ENCODE assay signal across 1 cellular context in genomic region chr15:33068531-33068990, GRCh38.
A peak's percentile ranks its signal among the peaks of the same experiment; 100 is the strongest.
TF ChIP-seq lines count a peak whose summit lies in the region.

No MANE protein-coding gene starts in this region.

TF ChIP-seq in HEK293, 187 proteins besides CTCF, POLR2A, EP300 and RAD21 (continued from another document):
- TF ChIP-seq, protein P1, sequence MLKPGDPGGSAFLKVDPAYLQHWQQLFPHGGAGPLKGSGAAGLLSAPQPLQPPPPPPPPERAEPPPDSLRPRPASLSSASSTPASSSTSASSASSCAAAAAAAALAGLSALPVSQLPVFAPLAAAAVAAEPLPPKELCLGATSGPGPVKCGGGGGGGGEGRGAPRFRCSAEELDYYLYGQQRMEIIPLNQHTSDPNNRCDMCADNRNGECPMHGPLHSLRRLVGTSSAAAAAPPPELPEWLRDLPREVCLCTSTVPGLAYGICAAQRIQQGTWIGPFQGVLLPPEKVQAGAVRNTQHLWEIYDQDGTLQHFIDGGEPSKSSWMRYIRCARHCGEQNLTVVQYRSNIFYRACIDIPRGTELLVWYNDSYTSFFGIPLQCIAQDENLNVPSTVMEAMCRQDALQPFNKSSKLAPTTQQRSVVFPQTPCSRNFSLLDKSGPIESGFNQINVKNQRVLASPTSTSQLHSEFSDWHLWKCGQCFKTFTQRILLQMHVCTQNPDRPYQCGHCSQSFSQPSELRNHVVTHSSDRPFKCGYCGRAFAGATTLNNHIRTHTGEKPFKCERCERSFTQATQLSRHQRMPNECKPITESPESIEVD (tag by site-specific recombination; IDR thresholded peaks at IDR 0.05): peak; percentile 84
- TF ChIP-seq KLF1 (tag by site-specific recombination; IDR thresholded peaks at IDR 0.05) (peak; percentile 86), ZBTB11 (tag by site-specific recombination; conservative IDR thresholded peaks at IDR 0.05; ENCODE audit: low read depth) (no peak), ZNF146 (tag by site-specific recombination; IDR thresholded peaks at IDR 0.05) (no peak), ZNF148 (tag by site-specific recombination; IDR thresholded peaks at IDR 0.05; ENCODE audit: borderline replicate concordance) (no peak), ZNF529 (tag by site-specific recombination; IDR thresholded peaks at IDR 0.05; ENCODE audit: insufficient replicate concordance) (no peak), HOXD13 (CRISPR knock-in tag; IDR thresholded peaks at IDR 0.05; ENCODE audit: borderline replicate concordance) (no peak), GLIS1 (tag by site-specific recombination; IDR thresholded peaks at IDR 0.05) (peak; percentile 64), GFI1B (tag by site-specific recombination; IDR thresholded peaks at IDR 0.05) (peak; percentile 59; the same call in 1 of the 2 replicates), ZBTB17 (tag by site-specific recombination; IDR thresholded peaks at IDR 0.05) (peak; percentile 52), BCL6B (tag by site-specific recombination; IDR thresholded peaks at IDR 0.05) (no peak), FEZF1 (tag by site-specific recombination; IDR thresholded peaks at IDR 0.05) (peak; percentile 17; the same call in 1 of the 2 replicates), ZSCAN16 (tag by site-specific recombination; IDR thresholded peaks at IDR 0.05) (peak; percentile 60; the same call in 1 of the 2 replicates), SCRT2 (tag by site-specific recombination; IDR thresholded peaks at IDR 0.05) (peak; percentile 96), OSR2 (tag by site-specific recombination; IDR thresholded peaks at IDR 0.05) (peak; percentile 45; the same call in 1 of the 2 replicates), ZNF341 (tag by site-specific recombination; IDR thresholded peaks at IDR 0.05; ENCODE audit: low read depth) (peak; percentile 63)
- TF ChIP-seq, protein P2, sequence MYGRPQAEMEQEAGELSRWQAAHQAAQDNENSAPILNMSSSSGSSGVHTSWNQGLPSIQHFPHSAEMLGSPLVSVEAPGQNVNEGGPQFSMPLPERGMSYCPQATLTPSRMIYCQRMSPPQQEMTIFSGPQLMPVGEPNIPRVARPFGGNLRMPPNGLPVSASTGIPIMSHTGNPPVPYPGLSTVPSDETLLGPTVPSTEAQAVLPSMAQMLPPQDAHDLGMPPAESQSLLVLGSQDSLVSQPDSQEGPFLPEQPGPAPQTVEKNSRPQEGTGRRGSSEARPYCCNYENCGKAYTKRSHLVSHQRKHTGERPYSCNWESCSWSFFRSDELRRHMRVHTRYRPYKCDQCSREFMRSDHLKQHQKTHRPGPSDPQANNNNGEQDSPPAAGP (tag by site-specific recombination; IDR thresholded peaks at IDR 0.05): peak; percentile 60; the same call in 1 of the 2 replicates
TF ChIP-seq in HEK293: peak in this region for 17.
